Comparison of ENCODE assay signal across 1 cellular context in the genomic region with DNA sequence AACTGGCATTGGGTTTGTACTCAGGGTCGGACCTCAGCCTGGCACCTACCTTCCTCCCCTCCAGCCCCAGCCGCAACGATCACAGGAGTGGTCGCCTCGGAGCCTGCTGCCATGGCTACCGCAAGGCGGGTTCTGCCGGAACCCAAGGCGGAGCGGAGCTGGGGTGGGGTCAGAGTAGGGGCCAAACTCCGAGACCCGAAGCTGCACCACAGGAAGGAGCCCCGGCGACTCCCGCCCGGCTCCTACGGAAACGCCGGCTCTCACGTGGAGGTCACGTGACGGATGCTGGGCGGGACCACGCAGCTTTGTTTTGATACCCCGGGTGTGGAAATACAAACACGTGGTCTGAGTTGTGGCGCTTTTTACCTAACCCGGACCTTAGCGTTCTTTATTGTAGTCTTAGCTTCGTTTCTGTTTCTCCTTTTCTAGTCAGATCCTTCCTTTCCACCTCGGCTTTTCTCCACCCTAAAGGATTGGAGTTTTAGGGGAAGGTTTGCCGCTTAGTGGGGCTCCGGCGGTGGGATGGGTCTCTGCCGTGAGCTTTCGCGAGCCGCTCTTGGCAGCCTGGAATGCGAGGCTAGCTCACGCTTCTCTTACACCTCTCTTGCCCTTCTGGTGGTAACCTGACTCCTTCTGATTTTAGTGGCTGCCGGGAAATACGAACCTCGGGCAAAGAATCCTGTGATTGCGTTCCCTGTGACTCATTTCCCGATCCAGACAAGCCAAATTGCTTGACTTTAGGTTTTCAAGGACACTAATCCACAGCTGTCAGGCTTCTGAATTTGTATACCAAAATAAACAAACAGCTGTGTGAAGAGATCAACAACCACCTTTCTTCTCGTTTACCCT.
A peak's percentile ranks its signal among the peaks of the same experiment; 100 is the strongest.
TF ChIP-seq lines count a peak whose summit lies in the region.

A gene with protein sequence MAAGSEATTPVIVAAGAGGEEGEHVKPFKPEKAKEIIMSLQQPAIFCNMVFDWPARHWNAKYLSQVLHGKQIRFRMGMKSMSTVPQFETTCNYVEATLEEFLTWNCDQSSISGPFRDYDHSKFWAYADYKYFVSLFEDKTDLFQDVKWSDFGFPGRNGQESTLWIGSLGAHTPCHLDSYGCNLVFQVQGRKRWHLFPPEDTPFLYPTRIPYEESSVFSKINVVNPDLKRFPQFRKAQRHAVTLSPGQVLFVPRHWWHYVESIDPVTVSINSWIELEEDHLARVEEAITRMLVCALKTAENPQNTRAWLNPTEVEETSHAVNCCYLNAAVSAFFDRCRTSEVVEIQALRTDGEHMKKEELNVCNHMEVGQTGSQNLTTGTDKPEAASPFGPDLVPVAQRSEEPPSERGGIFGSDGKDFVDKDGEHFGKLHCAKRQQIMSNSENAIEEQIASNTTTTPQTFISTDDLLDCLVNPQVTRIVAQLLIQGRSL (minus strand): TSS at position 264 of the 849 bp plus-strand sequence. CDS start 151 bp downstream, at position 113.

TF ChIP-seq in HepG2, 621 proteins besides CTCF, POLR2A, EP300 and RAD21 (continued from another document and continues in another):
- TF ChIP-seq, protein P1, sequence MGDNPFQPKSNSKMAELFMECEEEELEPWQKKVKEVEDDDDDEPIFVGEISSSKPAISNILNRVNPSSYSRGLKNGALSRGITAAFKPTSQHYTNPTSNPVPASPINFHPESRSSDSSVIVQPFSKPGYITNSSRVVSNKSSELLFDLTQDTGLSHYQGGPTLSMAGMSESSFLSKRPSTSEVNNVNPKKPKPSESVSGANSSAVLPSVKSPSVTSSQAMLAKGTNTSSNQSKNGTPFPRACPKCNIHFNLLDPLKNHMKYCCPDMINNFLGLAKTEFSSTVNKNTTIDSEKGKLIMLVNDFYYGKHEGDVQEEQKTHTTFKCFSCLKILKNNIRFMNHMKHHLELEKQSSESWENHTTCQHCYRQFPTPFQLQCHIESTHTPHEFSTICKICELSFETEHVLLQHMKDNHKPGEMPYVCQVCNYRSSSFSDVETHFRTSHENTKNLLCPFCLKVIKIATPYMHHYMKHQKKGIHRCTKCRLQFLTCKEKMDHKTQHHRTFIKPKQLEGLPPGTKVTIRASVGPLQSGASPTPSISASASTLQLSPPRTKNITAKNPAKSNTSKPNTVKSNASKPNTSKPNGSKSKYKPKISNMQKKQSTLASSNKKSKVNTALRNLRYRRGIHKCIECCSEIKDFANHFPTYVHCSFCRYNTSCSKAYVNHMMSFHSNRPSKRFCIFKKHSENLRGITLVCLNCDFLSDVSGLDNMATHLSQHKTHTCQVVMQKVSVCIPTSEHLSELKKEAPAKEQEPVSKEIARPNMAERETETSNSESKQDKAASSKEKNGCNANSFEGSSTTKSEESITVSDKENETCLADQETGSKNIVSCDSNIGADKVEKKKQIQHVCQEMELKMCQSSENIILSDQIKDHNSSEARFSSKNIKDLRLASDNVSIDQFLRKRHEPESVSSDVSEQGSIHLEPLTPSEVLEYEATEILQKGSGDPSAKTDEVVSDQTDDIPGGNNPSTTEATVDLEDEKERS (CRISPR knock-in tag; IDR thresholded peaks at IDR 0.05) = no peak
- no peak for TF ChIP-seq ZC3H4 (CRISPR knock-in tag; IDR thresholded peaks at IDR 0.05; ENCODE audit: borderline replicate concordance)
- TF ChIP-seq, protein P2, sequence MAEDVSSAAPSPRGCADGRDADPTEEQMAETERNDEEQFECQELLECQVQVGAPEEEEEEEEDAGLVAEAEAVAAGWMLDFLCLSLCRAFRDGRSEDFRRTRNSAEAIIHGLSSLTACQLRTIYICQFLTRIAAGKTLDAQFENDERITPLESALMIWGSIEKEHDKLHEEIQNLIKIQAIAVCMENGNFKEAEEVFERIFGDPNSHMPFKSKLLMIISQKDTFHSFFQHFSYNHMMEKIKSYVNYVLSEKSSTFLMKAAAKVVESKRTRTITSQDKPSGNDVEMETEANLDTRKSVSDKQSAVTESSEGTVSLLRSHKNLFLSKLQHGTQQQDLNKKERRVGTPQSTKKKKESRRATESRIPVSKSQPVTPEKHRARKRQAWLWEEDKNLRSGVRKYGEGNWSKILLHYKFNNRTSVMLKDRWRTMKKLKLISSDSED (CRISPR knock-in tag; IDR thresholded peaks at IDR 0.05) = no peak
- no peak; the same call in 1 of the 2 replicates for TF ChIP-seq KDM3A (CRISPR knock-in tag; IDR thresholded peaks at IDR 0.05; ENCODE audit: low read depth)
- TF ChIP-seq ARID5B (CRISPR knock-in tag; IDR thresholded peaks at IDR 0.05) = peak; percentile 55; the same call in 1 of the 2 replicates
- TF ChIP-seq ZNF616 (CRISPR knock-in tag; IDR thresholded peaks at IDR 0.05; ENCODE audit: low read depth) = no peak
- TF ChIP-seq, protein P3, sequence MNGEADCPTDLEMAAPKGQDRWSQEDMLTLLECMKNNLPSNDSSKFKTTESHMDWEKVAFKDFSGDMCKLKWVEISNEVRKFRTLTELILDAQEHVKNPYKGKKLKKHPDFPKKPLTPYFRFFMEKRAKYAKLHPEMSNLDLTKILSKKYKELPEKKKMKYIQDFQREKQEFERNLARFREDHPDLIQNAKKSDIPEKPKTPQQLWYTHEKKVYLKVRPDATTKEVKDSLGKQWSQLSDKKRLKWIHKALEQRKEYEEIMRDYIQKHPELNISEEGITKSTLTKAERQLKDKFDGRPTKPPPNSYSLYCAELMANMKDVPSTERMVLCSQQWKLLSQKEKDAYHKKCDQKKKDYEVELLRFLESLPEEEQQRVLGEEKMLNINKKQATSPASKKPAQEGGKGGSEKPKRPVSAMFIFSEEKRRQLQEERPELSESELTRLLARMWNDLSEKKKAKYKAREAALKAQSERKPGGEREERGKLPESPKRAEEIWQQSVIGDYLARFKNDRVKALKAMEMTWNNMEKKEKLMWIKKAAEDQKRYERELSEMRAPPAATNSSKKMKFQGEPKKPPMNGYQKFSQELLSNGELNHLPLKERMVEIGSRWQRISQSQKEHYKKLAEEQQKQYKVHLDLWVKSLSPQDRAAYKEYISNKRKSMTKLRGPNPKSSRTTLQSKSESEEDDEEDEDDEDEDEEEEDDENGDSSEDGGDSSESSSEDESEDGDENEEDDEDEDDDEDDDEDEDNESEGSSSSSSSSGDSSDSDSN (CRISPR knock-in tag; IDR thresholded peaks at IDR 0.05) = 0 out of 2 replicates have a peak, but pooled peaks have one; percentile 45
- no peak for TF ChIP-seq CENPT (CRISPR knock-in tag; IDR thresholded peaks at IDR 0.05; ENCODE audit: low read depth)
- no peak; the same call in 1 of the 2 replicates for TF ChIP-seq ZBTB7B (CRISPR knock-in tag; IDR thresholded peaks at IDR 0.05)
- TF ChIP-seq SIN3B (IDR thresholded peaks at IDR 0.05; ENCODE audit: low read length) = no peak
- TF ChIP-seq, protein P4, sequence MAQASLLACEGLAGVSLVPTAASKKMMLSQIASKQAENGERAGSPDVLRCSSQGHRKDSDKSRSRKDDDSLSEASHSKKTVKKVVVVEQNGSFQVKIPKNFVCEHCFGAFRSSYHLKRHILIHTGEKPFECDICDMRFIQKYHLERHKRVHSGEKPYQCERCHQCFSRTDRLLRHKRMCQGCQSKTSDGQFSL (CRISPR knock-in tag; IDR thresholded peaks at IDR 0.05) = no peak
- TF ChIP-seq HNRNPL (IDR thresholded peaks at IDR 0.05; ENCODE audit: low read depth, low read length) = 0 out of 2 replicates have a peak, but pooled peaks have one; percentile 67
- no peak for TF ChIP-seq MAFK (conservative IDR thresholded peaks at IDR 0.05 in 1 of 2, IDR thresholded peaks at IDR 0.05 in 1 of 2; ENCODE audit: low read length in 2 of 2)
- no peak for TF ChIP-seq ATAD3A (CRISPR knock-in tag; IDR thresholded peaks at IDR 0.05)
- TF ChIP-seq ZNF430 (CRISPR knock-in tag; IDR thresholded peaks at IDR 0.05) = peak; percentile 61; the same call in 1 of the 2 replicates
- TF ChIP-seq GLI4 (CRISPR knock-in tag; IDR thresholded peaks at IDR 0.05; ENCODE audit: borderline replicate concordance) = no peak
- no peak for TF ChIP-seq PCBP2 (optimal IDR thresholded peaks at IDR 0.05; ENCODE audit: low read depth, low read length, poor library complexity, severe bottlenecking)
- TF ChIP-seq HOXA9 (CRISPR knock-in tag; IDR thresholded peaks at IDR 0.05; ENCODE audit: borderline replicate concordance) = no peak
- TF ChIP-seq ZNF678 (CRISPR knock-in tag; IDR thresholded peaks at IDR 0.05) = no peak
- peak; percentile 95 for TF ChIP-seq MYC (CRISPR knock-in tag; IDR thresholded peaks at IDR 0.05; ENCODE audit: borderline replicate concordance)
- TF ChIP-seq ELF1 (CRISPR knock-in tag; IDR thresholded peaks at IDR 0.05) = peak; percentile 71
- no peak for TF ChIP-seq HES4 (CRISPR knock-in tag; IDR thresholded peaks at IDR 0.05; ENCODE audit: borderline replicate concordance)
- TF ChIP-seq SOX13 (IDR thresholded peaks at IDR 0.05) = no peak
- TF ChIP-seq SOX13 (CRISPR knock-in tag; conservative IDR thresholded peaks at IDR 0.05 in 1 of 2, IDR thresholded peaks at IDR 0.05 in 1 of 2) = no peak
- TF ChIP-seq ZNF746 (CRISPR knock-in tag; IDR thresholded peaks at IDR 0.05) = peak; percentile 72
- no peak for TF ChIP-seq ZNF570 (CRISPR knock-in tag; IDR thresholded peaks at IDR 0.05; ENCODE audit: borderline replicate concordance)
- no peak for TF ChIP-seq ZBTB8A (CRISPR knock-in tag; IDR thresholded peaks at IDR 0.05; ENCODE audit: borderline replicate concordance, low read depth)
- no peak; the same call in 1 of the 2 replicates for TF ChIP-seq ZNF441 (CRISPR knock-in tag; IDR thresholded peaks at IDR 0.05; ENCODE audit: borderline replicate concordance)
- TF ChIP-seq TBL1XR1 (IDR thresholded peaks at IDR 0.05; ENCODE audit: borderline replicate concordance, low read length, partially characterized antibody) = no peak
- TF ChIP-seq RFX3 (CRISPR knock-in tag; IDR thresholded peaks at IDR 0.05) = peak; percentile 69
- no peak for TF ChIP-seq IRX3 (CRISPR knock-in tag; IDR thresholded peaks at IDR 0.05; ENCODE audit: borderline replicate concordance, low read depth)
- no peak for TF ChIP-seq ZNF766 (CRISPR knock-in tag; IDR thresholded peaks at IDR 0.05; ENCODE audit: borderline replicate concordance)
- peak; percentile 33; the same call in 1 of the 2 replicates for TF ChIP-seq ZSCAN31 (CRISPR knock-in tag; IDR thresholded peaks at IDR 0.05; ENCODE audit: low read depth)
- TF ChIP-seq SKI (IDR thresholded peaks at IDR 0.05; ENCODE audit: partially characterized antibody) = no peak
- no peak for TF ChIP-seq CHD2 (IDR thresholded peaks at IDR 0.05; ENCODE audit: low read depth, low read length)
- no peak for TF ChIP-seq CENPX (CRISPR knock-in tag; IDR thresholded peaks at IDR 0.05)
- TF ChIP-seq HIVEP1 (CRISPR knock-in tag; IDR thresholded peaks at IDR 0.05) = peak; percentile 75; the same call in 1 of the 2 replicates
- no peak for TF ChIP-seq ZKSCAN5 (CRISPR knock-in tag; IDR thresholded peaks at IDR 0.05)
- no peak for TF ChIP-seq ZBTB42 (CRISPR knock-in tag; IDR thresholded peaks at IDR 0.05)
- no peak for TF ChIP-seq ZNF460 (CRISPR knock-in tag; IDR thresholded peaks at IDR 0.05; ENCODE audit: borderline replicate concordance)
- TF ChIP-seq, protein P5, sequence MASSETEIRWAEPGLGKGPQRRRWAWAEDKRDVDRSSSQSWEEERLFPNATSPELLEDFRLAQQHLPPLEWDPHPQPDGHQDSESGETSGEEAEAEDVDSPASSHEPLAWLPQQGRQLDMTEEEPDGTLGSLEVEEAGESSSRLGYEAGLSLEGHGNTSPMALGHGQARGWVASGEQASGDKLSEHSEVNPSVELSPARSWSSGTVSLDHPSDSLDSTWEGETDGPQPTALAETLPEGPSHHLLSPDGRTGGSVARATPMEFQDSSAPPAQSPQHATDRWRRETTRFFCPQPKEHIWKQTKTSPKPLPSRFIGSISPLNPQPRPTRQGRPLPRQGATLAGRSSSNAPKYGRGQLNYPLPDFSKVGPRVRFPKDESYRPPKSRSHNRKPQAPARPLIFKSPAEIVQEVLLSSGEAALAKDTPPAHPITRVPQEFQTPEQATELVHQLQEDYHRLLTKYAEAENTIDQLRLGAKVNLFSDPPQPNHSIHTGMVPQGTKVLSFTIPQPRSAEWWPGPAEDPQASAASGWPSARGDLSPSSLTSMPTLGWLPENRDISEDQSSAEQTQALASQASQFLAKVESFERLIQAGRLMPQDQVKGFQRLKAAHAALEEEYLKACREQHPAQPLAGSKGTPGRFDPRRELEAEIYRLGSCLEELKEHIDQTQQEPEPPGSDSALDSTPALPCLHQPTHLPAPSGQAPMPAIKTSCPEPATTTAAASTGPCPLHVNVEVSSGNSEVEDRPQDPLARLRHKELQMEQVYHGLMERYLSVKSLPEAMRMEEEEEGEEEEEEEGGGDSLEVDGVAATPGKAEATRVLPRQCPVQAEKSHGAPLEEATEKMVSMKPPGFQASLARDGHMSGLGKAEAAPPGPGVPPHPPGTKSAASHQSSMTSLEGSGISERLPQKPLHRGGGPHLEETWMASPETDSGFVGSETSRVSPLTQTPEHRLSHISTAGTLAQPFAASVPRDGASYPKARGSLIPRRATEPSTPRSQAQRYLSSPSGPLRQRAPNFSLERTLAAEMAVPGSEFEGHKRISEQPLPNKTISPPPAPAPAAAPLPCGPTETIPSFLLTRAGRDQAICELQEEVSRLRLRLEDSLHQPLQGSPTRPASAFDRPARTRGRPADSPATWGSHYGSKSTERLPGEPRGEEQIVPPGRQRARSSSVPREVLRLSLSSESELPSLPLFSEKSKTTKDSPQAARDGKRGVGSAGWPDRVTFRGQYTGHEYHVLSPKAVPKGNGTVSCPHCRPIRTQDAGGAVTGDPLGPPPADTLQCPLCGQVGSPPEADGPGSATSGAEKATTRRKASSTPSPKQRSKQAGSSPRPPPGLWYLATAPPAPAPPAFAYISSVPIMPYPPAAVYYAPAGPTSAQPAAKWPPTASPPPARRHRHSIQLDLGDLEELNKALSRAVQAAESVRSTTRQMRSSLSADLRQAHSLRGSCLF (CRISPR knock-in tag; IDR thresholded peaks at IDR 0.05; ENCODE audit: borderline replicate concordance) = 0 out of 2 replicates have a peak, but pooled peaks have one; percentile 54
- no peak for TF ChIP-seq TCF12 (IDR thresholded peaks at IDR 0.05)
- peak; percentile 41; the same call in 1 of the 2 replicates for TF ChIP-seq TCF12 (CRISPR knock-in tag; IDR thresholded peaks at IDR 0.05)
- TF ChIP-seq ZNF33B (CRISPR knock-in tag; IDR thresholded peaks at IDR 0.05) = peak; percentile 25; the same call in 1 of the 2 replicates
